14 cellular contexts compared by ENCODE assay signal in the genomic region with DNA sequence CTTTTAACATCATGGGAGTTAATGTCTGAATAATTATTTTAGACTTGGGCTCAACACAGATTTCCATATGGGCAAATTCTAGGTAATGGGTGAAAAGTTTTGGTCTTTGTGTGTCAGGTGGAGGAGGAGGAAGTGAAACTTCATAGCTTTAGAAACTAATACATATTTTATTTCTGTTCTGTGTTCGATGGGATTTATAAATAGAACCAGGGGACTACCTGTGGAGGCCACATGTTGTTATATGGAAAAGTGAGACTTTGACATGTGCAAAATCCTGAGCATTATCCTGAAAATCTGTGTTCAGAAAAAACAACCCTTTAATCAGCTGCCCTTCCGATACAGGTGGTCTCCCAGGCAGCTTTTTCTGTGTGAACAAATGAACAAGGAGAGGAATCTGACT.
DNase-seq lines count a peak whose midpoint lies in the region; ATAC-seq, FAIRE-seq and TF ChIP-seq lines count a peak whose summit lies in the region.
"Had no signal": no experiment of that assay in that cellular context is flagged by ENCODE, and none has a peak within 500 bp of the region (broad histone marks: within the 10 kb centered on the region; RNA-seq: fewer than 3 reads in every experiment).

No MANE protein-coding gene starts in this region.

- TF ChIP-seq CTCF in spleen (IDR thresholded peaks at IDR 0.05 in 8 of 11, conservative IDR thresholded peaks at IDR 0.05 in 3 of 11): no peak

- DNase-seq in GM18507 (ENCODE audit: extremely low spot score, insufficient read length, low read depth) (no peak), Karpas-422 (peak; percentile 88), NOMO-1 treated with DMSO at 0.1 percent for 48 hours (lab: John Stamatoyannopoulos, UW; ENCODE audit: unreplicated experiment) (no peak), spleen (no peak), cerebellum (ENCODE audit: low spot score) (no peak)
- no peak for DNase-seq in T-helper 2 cell treated with Interferon-gamma antibody and Interleukin-4, amounts not matched to agents 5 μg/mL and 100 μg/mL, for 36 hours (ENCODE audit: low spot score)
- DNase-seq: activated T-cell treated with anti-CD3 and anti-CD28 coated beads, Interleukin-2, amount 50 U/mL, for 72 hours; BE2C; brain microvascular endothelial cell; natural killer cell; NCI-H1694 had no signal

- TF ChIP-seq POLR2A in spleen (IDR thresholded peaks at IDR 0.05): no peak

- H3K9me3 ChIP-seq in Karpas-422 (ENCODE audit: low read length) (no peaks in the 10 kb centered on the region), spleen (peaks cover 0 to 10% (median 7%) of the 10 kb centered on the region in 8 donors)

- H3K79me2 ChIP-seq in Karpas-422 (ENCODE audit: low read length): no peaks in the 10 kb centered on the region

- no peak overlapping the region for H3K27ac Mint-ChIP-seq in T-helper 2 cell treated with Interferon-gamma antibody and Interleukin-4, amounts not matched to agents 5 μg/mL and 100 μg/mL, for 36 hours
- H3K27ac Mint-ChIP-seq: activated T-cell treated with anti-CD3 and anti-CD28 coated beads, Interleukin-2, amount 50 U/mL, for 72 hours; natural killer cell had no signal

- H3K4me2 ChIP-seq in Karpas-422 (ENCODE audit: low read depth, low read length, poor library complexity, severe bottlenecking): peak overlapping the region; percentile 68

- H3K36me3 Mint-ChIP-seq in T-helper 2 cell treated with Interferon-gamma antibody and Interleukin-4, amounts not matched to agents 5 μg/mL and 100 μg/mL, for 36 hours (ENCODE audit: low read depth): no peaks in the 10 kb centered on the region
- H3K36me3 Mint-ChIP-seq: natural killer cell had no signal

- no peaks in the 10 kb centered on the region for H4K20me1 ChIP-seq in Karpas-422 (ENCODE audit: insufficient read depth, low read depth, low read length)

- H3K36me3 ChIP-seq in Karpas-422 (ENCODE audit: insufficient read depth, low read length): no peaks in the 10 kb centered on the region
- no peaks in the 10 kb centered on the region for H3K36me3 ChIP-seq in spleen
- H3K36me3 ChIP-seq: BE2C, brain microvascular endothelial cell had no signal

- H3K9me2 ChIP-seq in Karpas-422 (replicated peaks; ENCODE audit: insufficient read depth, low read length): no peaks in the 10 kb centered on the region

- peak overlapping the region; percentile 41 for H3K4me3 ChIP-seq in Karpas-422 (ENCODE audit: low read length)
- H3K4me3 ChIP-seq in spleen: no peak overlapping the region

- H3K4me1 ChIP-seq in Karpas-422 (ENCODE audit: low read length): peaks cover 43% of the 10 kb centered on the region
- no peaks in the 10 kb centered on the region for H3K4me1 ChIP-seq in spleen
- H3K4me1 ChIP-seq: BE2C had no signal

- ATAC-seq in GM21360 (IDR thresholded peaks at IDR 0.05; ENCODE audit: unreplicated experiment): peak; percentile 99
- peak; percentile 78 for ATAC-seq in HG02970 (IDR thresholded peaks at IDR 0.05; ENCODE audit: low FRiP score, unreplicated experiment)
- ATAC-seq: activated T-cell treated with anti-CD3 and anti-CD28 coated beads, Interleukin-2, amount 50 U/mL, for 72 hours; natural killer cell had no signal

- FAIRE-seq in GM18507 (lab: Jason Lieb, UNC): peak; percentile 84

- no peak overlapping the region for H3K4me3 Mint-ChIP-seq in T-helper 2 cell treated with Interferon-gamma antibody and Interleukin-4, amounts not matched to agents 5 μg/mL and 100 μg/mL, for 36 hours
- H3K4me3 Mint-ChIP-seq: activated T-cell treated with anti-CD3 and anti-CD28 coated beads, Interleukin-2, amount 50 U/mL, for 72 hours; natural killer cell had no signal

- H3K27ac ChIP-seq in Karpas-422 (ENCODE audit: low read length): peak overlapping the region; percentile 84
- no peak overlapping the region for H3K27ac ChIP-seq in spleen
- H3K27ac ChIP-seq: brain microvascular endothelial cell, RWPE1 had no signal

- 60 to 65% (median 63%) methylated on average over 2 of the region's 2 CpGs for WGBS in spleen, 5 donors

- H3K27me3 ChIP-seq in Karpas-422 (ENCODE audit: low read length) (no peaks in the 10 kb centered on the region), spleen (replicated peaks in 1 of 7) (no peaks in the 10 kb centered on the region)
- H3K27me3 ChIP-seq: BE2C, brain microvascular endothelial cell had no signal

- H3K9ac ChIP-seq in Karpas-422 (ENCODE audit: low read length): peak overlapping the region; percentile 44

- intact Hi-C loops in spleen (cut with DNase I; ENCODE audit: low total_unique reads): no loop called here

- H3K4me1 Mint-ChIP-seq in T-helper 2 cell treated with Interferon-gamma antibody and Interleukin-4, amounts not matched to agents 5 μg/mL and 100 μg/mL, for 36 hours (ENCODE audit: low read depth): no peaks in the 10 kb centered on the region
- H3K4me1 Mint-ChIP-seq: natural killer cell had no signal

- H3K9me3 Mint-ChIP-seq in T-helper 2 cell treated with Interferon-gamma antibody and Interleukin-4, amounts not matched to agents 5 μg/mL and 100 μg/mL, for 36 hours: peaks cover 6% of the 10 kb centered on the region

- H3K27me3 Mint-ChIP-seq in T-helper 2 cell treated with Interferon-gamma antibody and Interleukin-4, amounts not matched to agents 5 μg/mL and 100 μg/mL, for 36 hours (ENCODE audit: low read depth): no peaks in the 10 kb centered on the region

- peak overlapping the region; percentile 49; the same call in 1 of the 2 replicates for H2AFZ ChIP-seq in Karpas-422 (ENCODE audit: low read length)
